In the genomic region with DNA sequence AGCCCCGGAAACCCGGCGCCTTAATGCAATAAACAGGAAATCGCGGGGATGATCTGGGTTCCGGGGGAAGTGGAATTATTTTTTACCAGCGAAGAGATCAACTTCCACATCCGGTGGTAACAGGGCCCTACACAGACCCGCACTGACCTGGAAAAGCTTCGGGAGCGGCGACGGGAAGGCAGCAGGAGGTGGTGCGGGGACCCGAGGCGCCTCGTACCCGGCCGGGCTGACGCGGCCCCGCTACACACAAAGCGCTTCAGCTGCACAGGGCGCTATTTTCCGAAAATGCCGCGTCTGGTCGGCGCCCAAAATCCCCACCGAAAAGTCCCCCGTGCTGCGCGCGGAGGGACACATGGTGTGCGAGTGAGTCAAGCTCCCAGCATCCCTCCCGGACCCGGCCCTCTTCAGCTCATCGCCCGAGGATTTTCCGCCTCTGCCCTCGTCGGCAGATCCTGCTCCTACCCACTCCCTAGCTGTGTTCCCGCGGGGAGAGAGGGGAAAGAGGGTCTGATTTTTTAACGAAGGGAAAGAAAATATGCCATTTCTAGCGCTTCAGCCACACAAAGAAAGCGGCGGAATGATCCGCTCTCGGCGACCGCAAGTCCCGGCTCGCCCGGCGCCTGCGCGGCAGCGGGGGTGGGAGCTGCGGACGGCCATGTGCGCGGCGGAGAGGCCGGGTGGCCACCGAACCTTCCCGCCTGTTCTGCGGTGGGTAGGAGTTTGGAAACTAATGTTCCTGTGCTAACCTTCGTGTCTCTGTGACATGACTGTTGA, we compare ENCODE assay signal across 8 cellular contexts. TPM values are rescaled to one million over a fixed set of nuclear protein-coding genes. Genes with fewer than 3 reads are reported as not detected.
DNase-seq lines count a peak whose midpoint lies in the region; FAIRE-seq and TF ChIP-seq lines count a peak whose summit lies in the region.

A gene (minus strand): TSS at position 361 of the 774 bp plus-strand sequence. CDS start 45,400 bp downstream, outside the sequence.

- H3K9me3 ChIP-seq in DOHH2 (ENCODE audit: control insufficient read depth, insufficient read depth, low read length) (no peaks in the 10 kb centered on the region), MM.1S (replicated peaks; ENCODE audit: insufficient read depth, low read length) (no peaks in the 10 kb centered on the region), SJCRH30 (replicated peaks) (no peaks in the 10 kb centered on the region), neural progenitor cell (ENCODE audit: low read depth) (no peaks in the 10 kb centered on the region), stomach smooth muscle (ENCODE audit: control insufficient read depth in 2 of 2, low read length in 2 of 2) (no peaks in the 10 kb centered on the region)

- peaks cover 32% of the 10 kb centered on the region for H3K36me3 Mint-ChIP-seq in neural progenitor cell

- peak within 1 kb of the TSS; percentile 100 for H3K27ac Mint-ChIP-seq in neural progenitor cell

- no peaks in the 10 kb centered on the region for H3K27me3 ChIP-seq in DOHH2 (ENCODE audit: control insufficient read depth, low read length)
- no peaks in the 10 kb centered on the region for H3K27me3 ChIP-seq in MM.1S (replicated peaks; ENCODE audit: insufficient read depth, low read length)
- no peaks in the 10 kb centered on the region for H3K27me3 ChIP-seq in SJCRH30
- H3K27me3 ChIP-seq in neural progenitor cell, result no peaks in the 10 kb centered on the region
- H3K27me3 ChIP-seq in stomach smooth muscle (ENCODE audit: control insufficient read depth in 1 of 2, insufficient read depth in 2 of 2, low read length in 2 of 2), result no peaks in the 10 kb centered on the region

- FAIRE-seq in H54 (lab: Jason Lieb, UNC), result no peak

- no peaks in the 10 kb centered on the region for H3K9me2 ChIP-seq in DOHH2 (replicated peaks; ENCODE audit: control insufficient read depth, low read length)
- no peaks in the 10 kb centered on the region for H3K9me2 ChIP-seq in MM.1S (replicated peaks; ENCODE audit: insufficient read depth, low read length)

- H3K36me3 ChIP-seq in DOHH2 (ENCODE audit: control insufficient read depth, low read length) (peaks cover 75% of the 10 kb centered on the region), MM.1S (replicated peaks; ENCODE audit: insufficient read depth, low read length) (no peaks in the 10 kb centered on the region), SJCRH30 (peaks cover 21% of the 10 kb centered on the region), neural progenitor cell (no peaks in the 10 kb centered on the region), stomach smooth muscle (ENCODE audit: control insufficient read depth in 2 of 2, insufficient read depth in 2 of 2, low read length in 2 of 2) (no peaks in the 10 kb centered on the region)

- H3K4me2 ChIP-seq in DOHH2 (ENCODE audit: low read length) (peak within 1 kb of the TSS; percentile 90), MM.1S (ENCODE audit: low read depth, low read length) (peak within 1 kb of the TSS; percentile 85), neural progenitor cell (peak within 1 kb of the TSS; percentile 83)

- peak; percentile 93 for TF ChIP-seq POLR2A in H54 (IDR thresholded peaks at IDR 0.05; ENCODE audit: low read depth, low read length)

- H3K4me1 ChIP-seq in DOHH2 (ENCODE audit: control insufficient read depth, low read length), result peaks cover 58% of the 10 kb centered on the region
- peaks cover 11% of the 10 kb centered on the region for H3K4me1 ChIP-seq in MM.1S (ENCODE audit: low read length)
- 0 out of 2 replicates have a peak, but pooled peaks cover 7% of the 10 kb centered on the region for H3K4me1 ChIP-seq in SJCRH30
- H3K4me1 ChIP-seq in neural progenitor cell, result peaks cover 30% of the 10 kb centered on the region
- peaks cover 13% of the 10 kb centered on the region for H3K4me1 ChIP-seq in stomach smooth muscle (ENCODE audit: control insufficient read depth, insufficient read depth, low read length)

- H3K79me2 ChIP-seq in DOHH2 (ENCODE audit: control insufficient read depth, low read length), result peaks cover 95% of the 10 kb centered on the region
- peaks cover 81% of the 10 kb centered on the region for H3K79me2 ChIP-seq in MM.1S (ENCODE audit: low read length)
- peaks cover 98% of the 10 kb centered on the region for H3K79me2 ChIP-seq in neural progenitor cell (ENCODE audit: low read depth)

- H3K4me3 ChIP-seq in DOHH2 (ENCODE audit: low read length), result peak within 1 kb of the TSS; percentile 93
- H3K4me3 ChIP-seq in MM.1S (ENCODE audit: low read length), result peak within 1 kb of the TSS; percentile 96
- peak within 1 kb of the TSS; percentile 93 for H3K4me3 ChIP-seq in SJCRH30
- H3K4me3 ChIP-seq in foreskin fibroblast (ENCODE audit: low read depth in 1 of 2, low read length in 2 of 2), result peak within 1 kb of the TSS; percentile 97
- peak within 1 kb of the TSS; percentile 94 for H3K4me3 ChIP-seq in neural progenitor cell
- peak within 1 kb of the TSS; percentile 89 to 99 for H3K4me3 ChIP-seq in stomach smooth muscle (ENCODE audit: low read length in 2 of 2)

- DNase-seq in H54 (ENCODE audit: insufficient read length, low spot score), result peak; percentile 52
- DNase-seq in MM.1S, result peak; percentile 91
- DNase-seq in SJCRH30, result peak; percentile 85 to 89
- DNase-seq in activated gamma-delta T cell treated with anti-CD3 and anti-CD28 coated beads, Interleukin-2, amount 50 U/mL, for 16 hours (ENCODE audit: low read depth), result peak; percentile 77
- DNase-seq in foreskin fibroblast, result peak; percentile 95 to 97
- peak; percentile 95 for DNase-seq in neural progenitor cell (ENCODE audit: low spot score)

- TF ChIP-seq CTCF in DOHH2 (IDR thresholded peaks at IDR 0.05; ENCODE audit: low read depth, low read length, poor library complexity, severe bottlenecking), result peak; percentile 8
- TF ChIP-seq CTCF in MM.1S (IDR thresholded peaks at IDR 0.05; ENCODE audit: low read length), result no peak
- TF ChIP-seq CTCF in foreskin fibroblast (IDR thresholded peaks at IDR 0.05; ENCODE audit: low read depth, low read length), result no peak
- TF ChIP-seq CTCF in neural progenitor cell (IDR thresholded peaks at IDR 0.05), result no peak

- H4K20me1 ChIP-seq in DOHH2 (ENCODE audit: control insufficient read depth, insufficient read depth, low read depth, low read length) (peaks cover 27% of the 10 kb centered on the region), MM.1S (ENCODE audit: insufficient read depth, low read length) (no peaks in the 10 kb centered on the region), neural progenitor cell (ENCODE audit: low read depth) (peaks cover 34% of the 10 kb centered on the region)

- peaks cover 5% of the 10 kb centered on the region for H3K27me3 Mint-ChIP-seq in neural progenitor cell (ENCODE audit: insufficient read depth, low read depth)

- H3K9me3 Mint-ChIP-seq in neural progenitor cell, result no peaks in the 10 kb centered on the region

- H3K9ac ChIP-seq in MM.1S (ENCODE audit: low read length), result peak within 1 kb of the TSS; percentile 99
- peak within 1 kb of the TSS; percentile 99 for H3K9ac ChIP-seq in neural progenitor cell
- H3K9ac ChIP-seq in stomach smooth muscle (ENCODE audit: low read length in 2 of 2), result peak within 1 kb of the TSS; percentile 93 to 99

- H2AFZ ChIP-seq in MM.1S (ENCODE audit: low read length), result peak within 1 kb of the TSS; percentile 91
- peak within 1 kb of the TSS; percentile 90 for H2AFZ ChIP-seq in neural progenitor cell (replicated peaks)

- H3F3A ChIP-seq in DOHH2 (ENCODE audit: control insufficient read depth, insufficient read depth) (no peaks in the 10 kb centered on the region), MM.1S (ENCODE audit: insufficient read depth, low read length) (peaks cover 15% of the 10 kb centered on the region), neural progenitor cell (ENCODE audit: low read depth) (peaks cover 21% of the 10 kb centered on the region)

- peaks cover 42% of the 10 kb centered on the region for H3K4me1 Mint-ChIP-seq in neural progenitor cell

- peak within 1 kb of the TSS; percentile 85 for H3K27ac ChIP-seq in DOHH2 (ENCODE audit: low read depth, low read length)
- peak within 1 kb of the TSS; percentile 95 for H3K27ac ChIP-seq in MM.1S (ENCODE audit: low read length)
- H3K27ac ChIP-seq in SJCRH30, result peak within 1 kb of the TSS; percentile 98
- peak within 1 kb of the TSS; percentile 99 for H3K27ac ChIP-seq in neural progenitor cell
- peak within 1 kb of the TSS; percentile 94 for H3K27ac ChIP-seq in stomach smooth muscle (ENCODE audit: low read length)

- H3K4me3 Mint-ChIP-seq in neural progenitor cell, result peak within 1 kb of the TSS; percentile 99

RNA-seq across cellular contexts. Expression of the gene that starts here (rescaled TPM):
- total RNA-seq in SJCRH30 (2014; rRNA removed; shearing (Covaris generic)), result 41.3 and 41.4 TPM in 2 replicates
- 56.7 and 77.7 TPM in 2 replicates for total RNA-seq in neural progenitor cell (ENCODE audit: low replicate concordance)

Comparison
In these comparisons a context has a peak if more than half of its experiments do, and no peak if none do; other contexts are left out.
1. Peak in every context shown above with its lines: DNase-seq, H3K4me3 ChIP-seq and H3K27ac ChIP-seq.